In genomic region chr20:37423545-37423944, GRCh38 we compare ENCODE assay signal across 19 cellular contexts.
DNase-seq lines count a peak whose midpoint lies in the region; ATAC-seq lines count a peak whose summit lies in the region.
"Had no signal": no experiment of that assay in that cellular context is flagged by ENCODE, and none has a peak within 500 bp of the region (broad histone marks: within the 10 kb centered on the region; RNA-seq: fewer than 3 reads in every experiment).

No MANE protein-coding gene starts in this region.

- no peaks in the 10 kb centered on the region for H3K36me3 Mint-ChIP-seq in stimulated activated naive B cell treated with anti-CD40 and anti-IgM and Interleukin-4, amounts not matched to agents 10 μg/mL and 1 μg/mL and 100 μg/mL, for 72 hours
- H3K36me3 Mint-ChIP-seq: CD4-positive, alpha-beta memory T cell had no signal

- H3K27me3 Mint-ChIP-seq in stimulated activated naive B cell treated with anti-CD40 and anti-IgM and Interleukin-4, amounts not matched to agents 10 μg/mL and 1 μg/mL and 100 μg/mL, for 72 hours = peaks cover 42 to 45% of the 10 kb centered on the region in 2 donors

- H3K27ac ChIP-seq in angular gyrus (ENCODE audit: low read depth, low read length) = peak overlapping the region; percentile 88
- peak overlapping the region; percentile 16 for H3K27ac ChIP-seq in cingulate gyrus (ENCODE audit: low read depth, low read length)
- H3K27ac ChIP-seq: A549, GM23248 had no signal

- DNase-seq in stimulated activated naive B cell treated with anti-CD40 and anti-IgM and Interleukin-4, amounts not matched to agents 10 μg/mL and 1 μg/mL and 100 μg/mL, for 72 hours = no peak
- DNase-seq in stimulated activated CD8-positive, alpha-beta memory T cell treated with anti-CD3 and anti-CD28 coated beads, Interleukin-4, amount 100 ng/mL, for 48 hours = no peak
- DNase-seq in midbrain (lab: John Stamatoyannopoulos, UW) = no peak
- DNase-seq: 8988T; ACHN; C1 segment of cervical spinal cord; Calu3; CD4-positive, alpha-beta memory T cell; COR-L47; DMS53; DMS79 treated with DMSO at 0.1 percent for 48 hours; GF-D8; GM23248; H9 had no signal

- no peaks in the 10 kb centered on the region for H3K4me1 Mint-ChIP-seq in stimulated activated naive B cell treated with anti-CD40 and anti-IgM and Interleukin-4, amounts not matched to agents 10 μg/mL and 1 μg/mL and 100 μg/mL, for 72 hours

- no peaks in the 10 kb centered on the region for H3K9me3 Mint-ChIP-seq in stimulated activated naive B cell treated with anti-CD40 and anti-IgM and Interleukin-4, amounts not matched to agents 10 μg/mL and 1 μg/mL and 100 μg/mL, for 72 hours
- H3K9me3 Mint-ChIP-seq: H9 had no signal

- no peak for ATAC-seq in stimulated activated naive B cell treated with anti-CD40 and anti-IgM and Interleukin-4, amounts not matched to agents 10 μg/mL and 1 μg/mL and 100 μg/mL, for 72 hours (replicated peaks)
- no peak for ATAC-seq in GM21515 (IDR thresholded peaks at IDR 0.05; ENCODE audit: unreplicated experiment)
- ATAC-seq: A549, HCT116 had no signal

- H3K4me3 Mint-ChIP-seq in stimulated activated naive B cell treated with anti-CD40 and anti-IgM and Interleukin-4, amounts not matched to agents 10 μg/mL and 1 μg/mL and 100 μg/mL, for 72 hours = no peak overlapping the region
- H3K4me3 Mint-ChIP-seq: CD4-positive, alpha-beta memory T cell; H9 had no signal

- peak overlapping the region; percentile 32 for H3K27ac Mint-ChIP-seq in stimulated activated naive B cell treated with anti-CD40 and anti-IgM and Interleukin-4, amounts not matched to agents 10 μg/mL and 1 μg/mL and 100 μg/mL, for 72 hours
- H3K27ac Mint-ChIP-seq: CD4-positive, alpha-beta memory T cell; H9 had no signal
